Comparison of ENCODE assay signal across 24 cellular contexts in the genomic region with DNA sequence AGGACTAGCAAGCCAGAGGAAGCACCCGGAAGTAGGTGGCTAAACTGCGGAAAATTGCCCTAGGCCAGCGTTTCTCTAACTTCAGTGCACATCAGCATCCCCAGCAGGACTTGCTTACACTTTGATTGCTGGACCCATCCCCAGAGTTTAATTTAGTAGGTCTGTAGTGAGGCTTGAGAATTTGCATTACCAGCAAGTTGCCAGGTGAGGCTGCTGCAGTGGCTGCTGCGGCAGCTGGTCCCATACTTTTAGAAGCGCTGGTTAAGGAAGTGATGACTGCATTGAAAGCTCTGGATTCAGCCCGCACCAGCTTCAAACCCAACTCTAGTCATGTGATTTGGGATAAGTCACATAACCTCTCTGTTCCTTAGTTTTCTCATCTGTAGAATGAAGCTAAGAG. TPM values are rescaled to one million over a fixed set of nuclear protein-coding genes. Genes with fewer than 3 reads are reported as not detected.
DNase-seq lines count a peak whose midpoint lies in the region; ATAC-seq, FAIRE-seq and TF ChIP-seq lines count a peak whose summit lies in the region.
"Had no signal": no experiment of that assay in that cellular context is flagged by ENCODE, and none has a peak within 500 bp of the region (broad histone marks: within the 10 kb centered on the region; RNA-seq: fewer than 3 reads in every experiment).

No MANE protein-coding gene starts in this region.

- H4K20me1 ChIP-seq in keratinocyte (ENCODE audit: control insufficient read depth, extremely low read depth, insufficient read depth, low read length) = no peaks in the 10 kb centered on the region

- H3K4me1 ChIP-seq in keratinocyte (ENCODE audit: control insufficient read depth, extremely low read depth, insufficient read depth, low read length) = peaks cover 30% of the 10 kb centered on the region
- H3K4me1 ChIP-seq in skeletal muscle tissue (ENCODE audit: control insufficient read depth in 3 of 3, insufficient read depth in 3 of 3, low read length in 3 of 3) = peaks cover 53 to 60% (median 55%) of the 10 kb centered on the region in 3 donors

- DNase-seq in ELF-1 (ENCODE audit: low read depth, low spot score) (peak; percentile 80), keratinocyte (ENCODE audit: low read depth, low spot score) (no peak), cerebellar nuclear complex (lab: John Stamatoyannopoulos, UW) (no peak), NCI-H345 treated with DMSO at 0.1 percent for 48 hours (lab: John Stamatoyannopoulos, UW; ENCODE audit: unreplicated experiment) (no peak), Right ventricle myocardium inferior (ENCODE audit: missing footprints) (no peak)
- DNase-seq: activated CD8-positive, alpha-beta memory T cell treated with anti-CD3 and anti-CD28 coated beads for 24 hours; DMS153; GF-D8; GOT3; immature natural killer cell; left ventricle myocardium inferior; MV-4-11; NCI-H187; NCI-H2227 treated with DMSO at 0.1 percent for 48 hours; NCI-H82; PC-9; retina; T-helper 17 cell had no signal

- peaks cover 58% of the 10 kb centered on the region for H3K79me2 ChIP-seq in keratinocyte (ENCODE audit: control insufficient read depth, insufficient read depth, low read length)

- dilution Hi-C loops in keratinocyte (cut with MboI; ENCODE audit: extremely low pct_ligation_motif_present, low sequenced_read_pairs) = no loop called here

- H2AFZ ChIP-seq in keratinocyte (ENCODE audit: control insufficient read depth, low read length) = no peak overlapping the region
- H2AFZ ChIP-seq: PC-9 had no signal

- peaks cover 2 to 4% of the 10 kb centered on the region in 2 experiments for H3K36me3 ChIP-seq in keratinocyte (ENCODE audit: control insufficient read depth in 2 of 2, extremely low read depth in 1 of 2, insufficient read depth in 2 of 2, low read length in 2 of 2)
- peaks cover 0 to 4% (median 0%) of the 10 kb centered on the region in 3 donors for H3K36me3 ChIP-seq in skeletal muscle tissue (ENCODE audit: control insufficient read depth in 3 of 3, insufficient read depth in 3 of 3, low read length in 3 of 3)
- H3K36me3 ChIP-seq: left ventricle myocardium inferior, neutrophil had no signal

- no peaks in the 10 kb centered on the region for H3K9me3 ChIP-seq in keratinocyte (ENCODE audit: control insufficient read depth, low read depth, low read length)
- peaks cover 0 to 4% (median 2%) of the 10 kb centered on the region in 3 donors for H3K9me3 ChIP-seq in skeletal muscle tissue (ENCODE audit: control insufficient read depth in 3 of 3, low read length in 3 of 3)
- H3K9me3 ChIP-seq: neutrophil, SJSA1 had no signal

- peak overlapping the region; percentile 37 for H3K4me2 ChIP-seq in keratinocyte (ENCODE audit: control insufficient read depth, extremely low read depth, insufficient read depth, low read depth, low read length)
- H3K4me2 ChIP-seq: PC-9 had no signal

- TF ChIP-seq CTCF in VCaP (conservative IDR thresholded peaks at IDR 0.05) (no peak), keratinocyte (optimal IDR thresholded peaks at IDR 0.05 in 1 of 3, IDR thresholded peaks at IDR 0.05 in 1 of 3, conservative IDR thresholded peaks at IDR 0.05 in 1 of 3; ENCODE audit: extremely low read depth in 1 of 3, insufficient read depth in 2 of 3, low read length in 3 of 3) (no peak)

- H3K9me1 ChIP-seq in keratinocyte (ENCODE audit: control insufficient read depth, extremely low read depth, insufficient read depth, low read length) = peaks cover 4% of the 10 kb centered on the region

- ATAC-seq in GM21367 (IDR thresholded peaks at IDR 0.05; ENCODE audit: unreplicated experiment) = no peak
- ATAC-seq in Right ventricle myocardium inferior = no peak
- ATAC-seq: CD8-positive, alpha-beta T cell; T-helper 17 cell had no signal

- H3K27me3 ChIP-seq in keratinocyte (ENCODE audit: control insufficient read depth, extremely low read depth, insufficient read depth, low read length) (no peaks in the 10 kb centered on the region), skeletal muscle tissue (ENCODE audit: control insufficient read depth in 3 of 3, insufficient read depth in 3 of 3, low read length in 3 of 3) (no peaks in the 10 kb centered on the region)
- H3K27me3 ChIP-seq: neutrophil, SJSA1 had no signal

- intact Hi-C loops in Right ventricle myocardium inferior (cut with DNase I) = no loop called here

- no peak for FAIRE-seq in keratinocyte (lab: Jason Lieb, UNC)

- H3K4me3 ChIP-seq in keratinocyte (ENCODE audit: control insufficient read depth in 2 of 3, extremely low read depth in 1 of 3, insufficient read depth in 2 of 3, low read depth in 1 of 3, low read length in 3 of 3) = no peak overlapping the region
- peak overlapping the region in 1 of 3 donors; percentile 14 for H3K4me3 ChIP-seq in skeletal muscle tissue (ENCODE audit: low read length in 3 of 3)
- H3K4me3 ChIP-seq: left ventricle myocardium inferior, PC-9, SJSA1 had no signal

- H3K27ac ChIP-seq in VCaP (peak overlapping the region; percentile 87), keratinocyte (ENCODE audit: control insufficient read depth, insufficient read depth, low read length) (peak overlapping the region; percentile 39), skeletal muscle tissue (ENCODE audit: low read depth, low read length) (peak overlapping the region; percentile 46)
- H3K27ac ChIP-seq: neutrophil, PC-9, SJSA1 had no signal

- H3K9ac ChIP-seq in keratinocyte (ENCODE audit: control insufficient read depth, extremely low read depth, insufficient read depth, low read length) = peak overlapping the region; percentile 37
- peak overlapping the region in 2 of 3 donors; percentile 5 to 28 for H3K9ac ChIP-seq in skeletal muscle tissue (ENCODE audit: low read depth in 1 of 3, low read length in 3 of 3)

RNA-seq across cellular contexts. Expression of gene EEF2K, which starts 4.2 kb away (rescaled TPM):
- polyA plus RNA-seq in keratinocyte = 6.5 to 13.0 TPM (median 7.3 TPM) in 3 replicates
- 1.6 TPM for polyA plus RNA-seq in keratinocyte (2011; ENCODE audit: low read depth)
- 4.3 and 5.6 TPM in 2 replicates for polyA plus RNA-seq in keratinocyte (2011; cell fraction: cytosol; rRNA removed)
- polyA plus RNA-seq in keratinocyte (2011; cell fraction: nucleus; rRNA removed) = 23.8 and 32.8 TPM in 2 replicates
- 2.5 and 10.5 TPM in 2 replicates for polyA plus RNA-seq in keratinocyte (2012; ENCODE audit: low replicate concordance)
- 27.6 to 53.1 TPM (median 28.7 TPM) in 3 replicates for polyA minus RNA-seq in keratinocyte
- 17.3 TPM for polyA minus RNA-seq in keratinocyte (2011; cell fraction: cytosol; rRNA and poly(A)+ RNA removed)
- 9.8 and 17.9 TPM in 2 replicates for polyA minus RNA-seq in keratinocyte (2011; cell fraction: nucleus; rRNA and poly(A)+ RNA removed)
- total RNA-seq in skeletal muscle tissue (86.1 TPM), Right ventricle myocardium inferior (28.8 TPM)

RNA-seq across cellular contexts. Expression of gene SDR42E2, which starts 48.0 kb away (rescaled TPM):
- polyA plus RNA-seq in keratinocyte = not detected in 3 replicates
- polyA plus RNA-seq in keratinocyte (2011; ENCODE audit: low read depth) = not detected
- not detected in 2 replicates for polyA plus RNA-seq in keratinocyte (2011; cell fraction: cytosol; rRNA removed)
- polyA plus RNA-seq in keratinocyte (2011; cell fraction: nucleus; rRNA removed) = not detected in 2 replicates
- polyA plus RNA-seq in keratinocyte (2012; ENCODE audit: low replicate concordance) = not detected in 2 replicates
- 0.33 TPM in 1 of 3 replicates, not detected in the others for polyA minus RNA-seq in keratinocyte
- polyA minus RNA-seq in keratinocyte (2011; cell fraction: cytosol; rRNA and poly(A)+ RNA removed) = not detected
- polyA minus RNA-seq in keratinocyte (2011; cell fraction: nucleus; rRNA and poly(A)+ RNA removed) = not detected in 2 replicates
- not detected for total RNA-seq in skeletal muscle tissue
- not detected for total RNA-seq in Right ventricle myocardium inferior
- total RNA-seq: PC-9, SJSA1 had no signal
